Comparison of ENCODE assay signal across 8 cellular contexts in genomic region chr12:11981174-11981733, GRCh38.
DNase-seq lines count a peak whose midpoint lies in the region; ATAC-seq and TF ChIP-seq lines count a peak whose summit lies in the region.

No MANE protein-coding gene starts in this region.

- no peak overlapping the region for H3K4me3 ChIP-seq in uterus
- H3K4me3 ChIP-seq in right lobe of liver: no peak overlapping the region

- CTCF ChIA-PET in RWPE1 (lab: Yijun Ruan, JAX): no interaction called here

- H3K9me3 Mint-ChIP-seq in activated T-helper 2 cell treated with anti-CD3 and anti-CD28 coated beads, Interferon-gamma antibody, Interleukin-2, Interleukin-4, amounts not matched to agents 10 μg/mL and 5 μg/mL and 100 μg/mL, durations not matched to agents 14 hours and 24 hours and 36 hours: peaks cover 26% of the 10 kb centered on the region

- peaks cover 45% of the 10 kb centered on the region for H3K36me3 Mint-ChIP-seq in activated T-helper 2 cell treated with anti-CD3 and anti-CD28 coated beads, Interferon-gamma antibody, Interleukin-2, Interleukin-4, amounts not matched to agents 10 μg/mL and 5 μg/mL and 100 μg/mL, durations not matched to agents 14 hours and 24 hours and 36 hours (ENCODE audit: low read depth)

- DNase-seq in EH (ENCODE audit: low read depth) (peak; percentile 18), Kasumi-1 (lab: John Stamatoyannopoulos, UW) (peak; percentile 20 to 34), RWPE1 (ENCODE audit: low spot score) (no peak), uterus (no peak), right lobe of liver (no peak)
- DNase-seq in activated T-helper 2 cell treated with anti-CD3 and anti-CD28 coated beads, Interferon-gamma antibody, Interleukin-2, Interleukin-4, amounts not matched to agents 10 μg/mL and 5 μg/mL and 100 μg/mL, durations not matched to agents 14 hours and 24 hours and 36 hours (ENCODE audit: low spot score): peak; percentile 60
- DNase-seq in stimulated activated CD4-positive, alpha-beta T cell treated with anti-CD3 and anti-CD28 coated beads, Interleukin-4, amount 100 ng/mL, for 4 hours: peak; percentile 23 to 33

- H3K4me1 Mint-ChIP-seq in activated T-helper 2 cell treated with anti-CD3 and anti-CD28 coated beads, Interferon-gamma antibody, Interleukin-2, Interleukin-4, amounts not matched to agents 10 μg/mL and 5 μg/mL and 100 μg/mL, durations not matched to agents 14 hours and 24 hours and 36 hours (ENCODE audit: low read depth): peaks cover 63% of the 10 kb centered on the region

- WGBS in right lobe of liver (ENCODE audit: insufficient coverage, low coverage, low lambda C conversion rate, missing lambda C conversion rate): 35% methylated on average over 4 of the region's 7 CpGs

- H3K27me3 Mint-ChIP-seq in activated T-helper 2 cell treated with anti-CD3 and anti-CD28 coated beads, Interferon-gamma antibody, Interleukin-2, Interleukin-4, amounts not matched to agents 10 μg/mL and 5 μg/mL and 100 μg/mL, durations not matched to agents 14 hours and 24 hours and 36 hours (ENCODE audit: low read depth): no peaks in the 10 kb centered on the region

- peak overlapping the region; percentile 33 for H3K4me3 Mint-ChIP-seq in activated T-helper 2 cell treated with anti-CD3 and anti-CD28 coated beads, Interferon-gamma antibody, Interleukin-2, Interleukin-4, amounts not matched to agents 10 μg/mL and 5 μg/mL and 100 μg/mL, durations not matched to agents 14 hours and 24 hours and 36 hours (ENCODE audit: low read depth)

- H3K27ac Mint-ChIP-seq in activated T-helper 2 cell treated with anti-CD3 and anti-CD28 coated beads, Interferon-gamma antibody, Interleukin-2, Interleukin-4, amounts not matched to agents 10 μg/mL and 5 μg/mL and 100 μg/mL, durations not matched to agents 14 hours and 24 hours and 36 hours: peak overlapping the region; percentile 98

- no peak for TF ChIP-seq CTCF in RWPE1 (conservative IDR thresholded peaks at IDR 0.05; ENCODE audit: low read depth)
- no peak for TF ChIP-seq CTCF in uterus (IDR thresholded peaks at IDR 0.05)
- no peak for TF ChIP-seq CTCF in right lobe of liver (IDR thresholded peaks at IDR 0.05)

- no peak overlapping the region for H3K27ac ChIP-seq in RWPE1
- H3K27ac ChIP-seq in uterus: no peak overlapping the region
- no peak overlapping the region for H3K27ac ChIP-seq in right lobe of liver

- no peaks in the 10 kb centered on the region for H3K9me3 ChIP-seq in uterus
- H3K9me3 ChIP-seq in right lobe of liver: no peaks in the 10 kb centered on the region

- ATAC-seq in GM21576 (IDR thresholded peaks at IDR 0.05; ENCODE audit: unreplicated experiment) (peak; percentile 86), right lobe of liver (no peak)

- intact Hi-C loops in activated T-helper 2 cell treated with anti-CD3 and anti-CD28 coated beads, Interferon-gamma antibody, Interleukin-2, Interleukin-4, amounts not matched to agents 10 μg/mL and 5 μg/mL and 100 μg/mL, durations not matched to agents 14 hours and 24 hours and 36 hours (cut with micrococcal nuclease): loop anchor here (1.0 to 2.0 kb wide), 7 partner anchors 23 to 332 kb away; partner anchors contain the start of gene ETV6
- intact Hi-C loops in uterus (cut with DNase I; ENCODE audit: low total_unique reads): no loop called here
- intact Hi-C loops in right lobe of liver (cut with DNase I): no loop called here

- H3K4me1 ChIP-seq in uterus: no peaks in the 10 kb centered on the region
- H3K4me1 ChIP-seq in right lobe of liver: no peaks in the 10 kb centered on the region

- no peaks in the 10 kb centered on the region for H3K27me3 ChIP-seq in uterus
- no peaks in the 10 kb centered on the region for H3K27me3 ChIP-seq in right lobe of liver

- POLR2A ChIA-PET in RWPE1 (lab: Yijun Ruan, JAX; ENCODE audit: low non-redundant PET): no interaction called here

- H3K36me3 ChIP-seq in uterus (no peaks in the 10 kb centered on the region), right lobe of liver (no peaks in the 10 kb centered on the region)

- TF ChIP-seq POLR2A in uterus (IDR thresholded peaks at IDR 0.05) (no peak), right lobe of liver (IDR thresholded peaks at IDR 0.05) (no peak)

Comparison
In these comparisons a context has a peak if more than half of its experiments do, and no peak if none do; other contexts are left out.
1. DNase-seq: peak in EH (single experiment), Kasumi-1 (2 of 2), activated T-helper 2 cell treated with anti-CD3 and anti-CD28 coated beads, Interferon-gamma antibody, Interleukin-2, Interleukin-4, amounts not matched to agents 10 μg/mL and 5 μg/mL and 100 μg/mL, durations not matched to agents 14 hours and 24 hours and 36 hours (single experiment) and stimulated activated CD4-positive, alpha-beta T cell treated with anti-CD3 and anti-CD28 coated beads, Interleukin-4, amount 100 ng/mL, for 4 hours (2 of 2); none in RWPE1 (single experiment), uterus (0 of 2) and right lobe of liver (0 of 3).